In the genomic region with DNA sequence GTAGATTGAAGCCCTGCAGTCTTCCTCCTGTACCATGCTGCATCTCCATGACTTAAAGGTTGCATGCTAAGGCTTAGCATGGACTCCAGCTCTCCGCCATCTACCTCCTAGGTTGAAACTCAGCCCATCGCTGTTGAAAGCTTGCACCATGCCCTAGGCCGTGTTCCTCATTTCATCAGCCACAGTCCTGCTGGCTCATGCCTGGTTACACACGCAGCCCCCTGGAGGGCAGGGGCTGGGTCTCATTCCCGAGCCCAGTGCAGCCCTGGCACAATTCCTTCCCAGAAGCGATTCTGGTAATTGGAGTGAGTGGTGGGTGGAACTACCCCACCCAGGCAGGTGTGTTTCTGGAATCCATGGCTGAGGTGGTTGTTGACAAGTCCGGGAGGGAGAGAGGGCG, we compare ENCODE assay signal across 18 cellular contexts.
"Had no signal": no experiment of that assay in that cellular context is flagged by ENCODE, and none has a peak within 500 bp of the region (broad histone marks: within the 10 kb centered on the region; RNA-seq: fewer than 3 reads in every experiment).

No MANE protein-coding gene starts in this region.

- H3K4me2 ChIP-seq: hepatocyte, neural progenitor cell had no signal

- H3K36me3 ChIP-seq: colonic mucosa, neural progenitor cell, prostate gland, right lobe of liver, spleen, tibial artery, upper lobe of right lung had no signal

- H3K27ac ChIP-seq: colonic mucosa, hepatocyte, neural progenitor cell, parathyroid adenoma, prostate gland, right lobe of liver, spleen, tibial artery, upper lobe of right lung had no signal

- H3K9me3 ChIP-seq: colonic mucosa, mucosa of descending colon, prostate gland, right lobe of liver, tibial artery, upper lobe of right lung had no signal

- H2AFZ ChIP-seq: hepatocyte, neural progenitor cell, parathyroid adenoma had no signal

- H3K4me1 ChIP-seq: colonic mucosa, parathyroid adenoma, prostate gland, upper lobe of right lung had no signal

- H3K27me3 ChIP-seq: colonic mucosa, hepatocyte, neural progenitor cell, right lobe of liver, tibial artery, upper lobe of right lung had no signal

- H3K79me2 ChIP-seq: hepatocyte, parathyroid adenoma had no signal

- H3K4me3 ChIP-seq: colonic mucosa, hepatocyte, mucosa of descending colon, neural progenitor cell, prostate gland, right lobe of liver, spleen, tibial artery, upper lobe of right lung had no signal

- H3K9ac ChIP-seq: neural progenitor cell, parathyroid adenoma had no signal

- DNase-seq: colonic mucosa; dermis blood vessel endothelial cell; erythroblast; foreskin melanocyte; head of caudate nucleus; mucosa of descending colon; naive thymus-derived CD8-positive, alpha-beta T cell; right lobe of liver; spleen; stimulated activated CD4-positive, alpha-beta T cell treated with anti-CD3 and anti-CD28 coated beads, Interleukin-15, amount 100 ng/mL, for 24 hours; stimulated activated CD4-positive, alpha-beta T cell treated with anti-CD3 and anti-CD28 coated beads, Interleukin-1b, Interleukin-23, amount 100 ng/mL, for 48 hours; stimulated activated CD4-positive, alpha-beta T cell treated with anti-CD3 and anti-CD28 coated beads, Interleukin-4, amount 100 ng/mL, for 24 hours; tibial artery; upper lobe of right lung had no signal
